22 cellular contexts compared by ENCODE assay signal in genomic region chr1:182567629-182568028, GRCh38. TPM values are rescaled to one million over a fixed set of nuclear protein-coding genes. Genes with fewer than 3 reads are reported as not detected.
DNase-seq lines count a peak whose midpoint lies in the region; ATAC-seq and TF ChIP-seq lines count a peak whose summit lies in the region.
"Had no signal": no experiment of that assay in that cellular context is flagged by ENCODE, and none has a peak within 500 bp of the region (broad histone marks: within the 10 kb centered on the region; RNA-seq: fewer than 3 reads in every experiment).

No MANE protein-coding gene starts in this region.

- H3K4me1 ChIP-seq in Karpas-422 (ENCODE audit: low read length): peaks cover 44% of the 10 kb centered on the region
- H3K4me1 ChIP-seq: A549, BE2C had no signal

- ATAC-seq in HG03135 (IDR thresholded peaks at IDR 0.05; ENCODE audit: unreplicated experiment): no peak
- ATAC-seq in HG03565 (IDR thresholded peaks at IDR 0.05; ENCODE audit: unreplicated experiment): no peak
- ATAC-seq in HG03280 (IDR thresholded peaks at IDR 0.05; ENCODE audit: unreplicated experiment): no peak
- ATAC-seq: A549 had no signal

- peak overlapping the region; percentile 89 for H3K27ac ChIP-seq in Karpas-422 (ENCODE audit: low read length)
- peak overlapping the region; percentile 97 for H3K27ac ChIP-seq in SU-DHL-6 (ENCODE audit: low read depth, low read length)
- H3K27ac ChIP-seq: A549; BLaER1 treated with 17β-estradiol and CSF1 and Interleukin-3, amounts not matched to agents 10 nM and 100 nM; GM23248 had no signal

- DNase-seq in Karpas-422: no peak
- DNase-seq in epithelial cell of esophagus (ENCODE audit: low read depth): peak; percentile 10
- no peak for DNase-seq in GM19240 (ENCODE audit: insufficient read length, low spot score)
- DNase-seq: 8988T; ACHN; AML-193; BE2C; CD4-positive, alpha-beta T cell; CD8-positive, alpha-beta memory T cell; DMS53; DMS79 treated with DMSO at 0.1 percent for 48 hours; GF-D8; GM23248; H7; HCEC 1CT had no signal

- H3K27me3 ChIP-seq in Karpas-422 (ENCODE audit: low read length) (no peaks in the 10 kb centered on the region), SU-DHL-6 (ENCODE audit: low read length) (no peaks in the 10 kb centered on the region)
- H3K27me3 ChIP-seq: BLaER1 treated with 17β-estradiol and CSF1 and Interleukin-3, amounts not matched to agents 10 nM and 100 nM had no signal

- H3K9me3 ChIP-seq in Karpas-422 (ENCODE audit: low read length): no peaks in the 10 kb centered on the region
- no peaks in the 10 kb centered on the region; the same call in 1 of the 2 replicates for H3K9me3 ChIP-seq in SU-DHL-6 (ENCODE audit: insufficient read depth, low read length)
- H3K9me3 ChIP-seq: A549, BE2C had no signal

- no peak overlapping the region; the same call in 1 of the 2 replicates for H3K4me3 ChIP-seq in Karpas-422 (ENCODE audit: low read length)
- peak overlapping the region; percentile 7 for H3K4me3 ChIP-seq in SU-DHL-6 (ENCODE audit: insufficient read depth, low read length, poor library complexity, severe bottlenecking)
- H3K4me3 ChIP-seq in epithelial cell of esophagus (ENCODE audit: low read length): no peak overlapping the region
- H3K4me3 ChIP-seq: A549; BLaER1 treated with 17β-estradiol and CSF1 and Interleukin-3, amounts not matched to agents 10 nM and 100 nM; GM23248 had no signal

- 0 out of 2 replicates have a peak overlapping the region, but pooled peaks have one; percentile 19 for H2AFZ ChIP-seq in Karpas-422 (ENCODE audit: low read length)
- H2AFZ ChIP-seq in SU-DHL-6 (ENCODE audit: low read depth, low read length, severe bottlenecking): peak overlapping the region; percentile 75
- H2AFZ ChIP-seq: GM23248 had no signal

- H4K20me1 ChIP-seq in Karpas-422 (ENCODE audit: insufficient read depth, low read depth, low read length) (no peaks in the 10 kb centered on the region), SU-DHL-6 (ENCODE audit: low read depth, low read length) (no peaks in the 10 kb centered on the region)
- H4K20me1 ChIP-seq: BLaER1 treated with 17β-estradiol and CSF1 and Interleukin-3, amounts not matched to agents 10 nM and 100 nM had no signal

- H3K36me3 ChIP-seq in Karpas-422 (ENCODE audit: insufficient read depth, low read length) (peaks cover 4% of the 10 kb centered on the region; the same call in 1 of the 2 replicates), SU-DHL-6 (ENCODE audit: low read length) (peaks cover 12% of the 10 kb centered on the region)
- H3K36me3 ChIP-seq: BE2C had no signal

- H3K4me2 ChIP-seq in Karpas-422 (ENCODE audit: low read depth, low read length, poor library complexity, severe bottlenecking) (peak overlapping the region; percentile 44), SU-DHL-6 (ENCODE audit: low read depth, low read length, poor library complexity, severe bottlenecking) (peak overlapping the region; percentile 69)
- H3K4me2 ChIP-seq: A549; BLaER1 treated with 17β-estradiol and CSF1 and Interleukin-3, amounts not matched to agents 10 nM and 100 nM had no signal

- H3K9ac ChIP-seq in Karpas-422 (ENCODE audit: low read length) (no peak overlapping the region), SU-DHL-6 (ENCODE audit: low read length) (no peak overlapping the region)
- H3K9ac ChIP-seq: BLaER1 treated with 17β-estradiol and CSF1 and Interleukin-3, amounts not matched to agents 10 nM and 100 nM; GM23248 had no signal

- H3K79me2 ChIP-seq in Karpas-422 (ENCODE audit: low read length) (no peaks in the 10 kb centered on the region), SU-DHL-6 (ENCODE audit: insufficient read depth, low read length) (no peaks in the 10 kb centered on the region)

- peaks cover 30% of the 10 kb centered on the region for H3F3A ChIP-seq in SU-DHL-6 (ENCODE audit: insufficient read depth)

- H3K9me2 ChIP-seq in Karpas-422 (replicated peaks; ENCODE audit: insufficient read depth, low read length) (no peaks in the 10 kb centered on the region), SU-DHL-6 (replicated peaks; ENCODE audit: insufficient read depth, low read length) (no peaks in the 10 kb centered on the region)

- TF ChIP-seq CTCF in SU-DHL-6 (IDR thresholded peaks at IDR 0.05; ENCODE audit: insufficient read depth, low read length, poor library complexity, severe bottlenecking): no peak
- no peak for TF ChIP-seq CTCF in epithelial cell of esophagus (IDR thresholded peaks at IDR 0.05; ENCODE audit: insufficient read depth, low read depth, low read length, missing control alignments)

RNA-seq across cellular contexts. Expression of gene RNASEL, which starts 21.4 kb away (rescaled TPM):
- 11.8 and 17.3 TPM in 2 replicates for total RNA-seq in Karpas-422 (2014; rRNA removed; shearing (Covaris generic); ENCODE audit: low replicate concordance)
- total RNA-seq: G401 had no signal

RNA-seq across cellular contexts. Expression of gene RGS16, which starts 36.6 kb away (rescaled TPM):
- total RNA-seq in Karpas-422 (2014; rRNA removed; shearing (Covaris generic); ENCODE audit: low replicate concordance): 19.0 and 27.7 TPM in 2 replicates
- total RNA-seq: G401 had no signal
